ENCODE assay signal across 13 cellular contexts in the genomic region with DNA sequence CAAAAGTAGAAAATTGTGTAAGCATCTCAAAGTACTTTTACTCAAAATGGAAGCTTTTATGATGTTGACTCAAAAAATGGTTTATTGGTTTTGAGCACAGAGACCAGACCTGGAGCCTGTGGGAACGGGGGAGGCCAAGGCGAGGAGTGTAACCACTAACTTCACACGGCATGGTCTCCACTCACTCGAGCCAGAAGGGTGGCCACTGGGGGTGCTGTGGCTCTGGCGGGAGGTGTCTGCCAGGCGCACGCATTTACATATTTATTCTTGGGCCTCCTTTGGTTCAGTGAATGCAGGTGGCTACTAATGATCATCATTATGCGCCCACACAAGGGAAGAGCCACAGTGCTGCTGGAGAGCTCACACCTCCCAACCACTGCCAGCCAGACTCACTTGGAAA.
A peak's percentile ranks its signal among the peaks of the same experiment; 100 is the strongest.
DNase-seq lines count a peak whose midpoint lies in the region; ATAC-seq, FAIRE-seq and TF ChIP-seq lines count a peak whose summit lies in the region.
"Had no signal": no experiment of that assay in that cellular context is flagged by ENCODE, and none has a peak within 500 bp of the region (broad histone marks: within the 10 kb centered on the region; RNA-seq: fewer than 3 reads in every experiment).

No MANE protein-coding gene starts in this region.

- no peak overlapping the region for H3K27ac ChIP-seq in A673 (ENCODE audit: low read depth, low read length, poor library complexity, severe bottlenecking)
- no peak overlapping the region for H3K27ac ChIP-seq in endodermal cell (ENCODE audit: low read depth, low read length)
- H3K27ac ChIP-seq: ascending aorta; BLaER1 treated with 17β-estradiol and CSF1 and Interleukin-3, amounts not matched to agents 10 nM and 100 nM; SJSA1 had no signal

- H3K36me3 ChIP-seq in A673 (ENCODE audit: insufficient read depth, low read length, poor library complexity, severe bottlenecking) (no peaks in the 10 kb centered on the region), endodermal cell (ENCODE audit: control insufficient read depth, insufficient read depth, low read length) (no peaks in the 10 kb centered on the region), mucosa of descending colon (ENCODE audit: low read depth) (no peaks in the 10 kb centered on the region)
- H3K36me3 ChIP-seq: ascending aorta, SJSA1 had no signal

- no peaks in the 10 kb centered on the region for H3K9me3 ChIP-seq in A673 (ENCODE audit: low read depth, low read length, poor library complexity, severe bottlenecking)
- H3K9me3 ChIP-seq in endodermal cell (ENCODE audit: control insufficient read depth, low read length) = no peaks in the 10 kb centered on the region
- H3K9me3 ChIP-seq in mucosa of descending colon = no peaks in the 10 kb centered on the region
- H3K9me3 ChIP-seq: ascending aorta; BLaER1 treated with 17β-estradiol and CSF1 and Interleukin-3, amounts not matched to agents 10 nM and 100 nM; SJSA1 had no signal

- peak; percentile 37 for FAIRE-seq in GM19239 (lab: Jason Lieb, UNC)

- POLR2A ChIA-PET in A673 (lab: Charles Lee; ENCODE audit: low non-redundant PET) = no interaction called here

- H3K27me3 ChIP-seq in A673 (replicated peaks; ENCODE audit: insufficient read depth, low read depth, low read length, poor library complexity) (no peaks in the 10 kb centered on the region), endodermal cell (ENCODE audit: control insufficient read depth, insufficient read depth, low read length, poor library complexity, severe bottlenecking) (peaks cover 8% of the 10 kb centered on the region)
- H3K27me3 ChIP-seq: ascending aorta; BLaER1 treated with 17β-estradiol and CSF1 and Interleukin-3, amounts not matched to agents 10 nM and 100 nM; SJSA1 had no signal

- H3K4me3 Mint-ChIP-seq in endodermal cell = no peak overlapping the region
- H3K4me3 Mint-ChIP-seq: activated CD8-positive, alpha-beta T cell treated with anti-CD3 and anti-CD28 coated beads, Interleukin-2, amount 10 ng/mL, durations not matched to agents 7 days and 5 days; stimulated activated naive CD8-positive, alpha-beta T cell treated with anti-CD3 and anti-CD28 coated beads, Interleukin-15, Interleukin-2, amounts not matched to agents 100 ng/mL and 50 ng/mL, for 24 hours had no signal

- no TSS peak for BruUV-seq in A673 (replicated peaks; lab: Mats Ljungman, UMichigan)

- H3K9me3 Mint-ChIP-seq in endodermal cell = no peaks in the 10 kb centered on the region
- H3K9me3 Mint-ChIP-seq: stimulated activated naive CD8-positive, alpha-beta T cell treated with anti-CD3 and anti-CD28 coated beads, Interleukin-15, Interleukin-2, amounts not matched to agents 100 ng/mL and 50 ng/mL, for 24 hours had no signal

- TF ChIP-seq CTCF in A673 (conservative IDR thresholded peaks at IDR 0.05; ENCODE audit: low read depth, low read length) = peak; percentile 53
- peak; percentile 72 for TF ChIP-seq CTCF in endodermal cell (conservative IDR thresholded peaks at IDR 0.05)
- TF ChIP-seq CTCF in mucosa of descending colon (IDR thresholded peaks at IDR 0.05) = no peak

- CTCF ChIA-PET in A673 (lab: Charles Lee) = no interaction called here

- intact Hi-C loops in A673 (cut with micrococcal nuclease; ENCODE audit: unreplicated experiment) (no loop called here), mucosa of descending colon (cut with DNase I, micrococcal nuclease) (no loop called here)

- H3K27ac Mint-ChIP-seq in endodermal cell = no peak overlapping the region
- H3K27ac Mint-ChIP-seq: activated CD8-positive, alpha-beta T cell treated with anti-CD3 and anti-CD28 coated beads, Interleukin-2, amount 10 ng/mL, durations not matched to agents 7 days and 5 days; stimulated activated naive CD8-positive, alpha-beta T cell treated with anti-CD3 and anti-CD28 coated beads, Interleukin-15, Interleukin-2, amounts not matched to agents 100 ng/mL and 50 ng/mL, for 24 hours had no signal

- no peak for ATAC-seq in HG03095 (IDR thresholded peaks at IDR 0.05; ENCODE audit: unreplicated experiment)
- no peak for ATAC-seq in mucosa of descending colon
- no peak for ATAC-seq in HG03378 (IDR thresholded peaks at IDR 0.05; ENCODE audit: unreplicated experiment)
- ATAC-seq: activated CD8-positive, alpha-beta T cell treated with anti-CD3 and anti-CD28 coated beads, Interleukin-2, amount 10 ng/mL, durations not matched to agents 7 days and 5 days had no signal

- DNase-seq in A673 (ENCODE audit: low spot score) = no peak
- DNase-seq in GM19239 (ENCODE audit: insufficient read length, low spot score) = peak; percentile 69
- peak; percentile 31 for DNase-seq in NCI-H345 treated with DMSO at 0.1 percent for 48 hours (lab: John Stamatoyannopoulos, UW; ENCODE audit: unreplicated experiment)
- DNase-seq in endodermal cell = peak; percentile 78
- DNase-seq in mucosa of descending colon = no peak
- no peak for DNase-seq in mesenteric fat pad (ENCODE audit: low spot score)
- DNase-seq: activated CD8-positive, alpha-beta T cell treated with anti-CD3 and anti-CD28 coated beads, Interleukin-2, amount 10 ng/mL, durations not matched to agents 7 days and 5 days had no signal

- no peak overlapping the region for H3K9ac ChIP-seq in endodermal cell (ENCODE audit: extremely low read depth, low read length, poor library complexity, severe bottlenecking)
- H3K9ac ChIP-seq: BLaER1 treated with 17β-estradiol and CSF1 and Interleukin-3, amounts not matched to agents 10 nM and 100 nM had no signal

- 54 to 65% methylated on average over 8 of the region's 8 CpGs for WGBS in endodermal cell (ENCODE audit: insufficient coverage in 1 of 2, insufficient read length in 1 of 2), 2 experiments

- no peaks in the 10 kb centered on the region for H3K36me3 Mint-ChIP-seq in endodermal cell (ENCODE audit: low read depth)

- H3K4me3 ChIP-seq in A673 (ENCODE audit: low read depth, low read length, poor library complexity, severe bottlenecking) (no peak overlapping the region), endodermal cell (ENCODE audit: low read length) (no peak overlapping the region), mucosa of descending colon (no peak overlapping the region)
- H3K4me3 ChIP-seq: ascending aorta; BLaER1 treated with 17β-estradiol and CSF1 and Interleukin-3, amounts not matched to agents 10 nM and 100 nM; SJSA1 had no signal

- peaks cover 53% of the 10 kb centered on the region for H3K4me1 ChIP-seq in A673 (ENCODE audit: insufficient read depth, low read length, poor library complexity, severe bottlenecking)
- no peaks in the 10 kb centered on the region for H3K4me1 ChIP-seq in endodermal cell (ENCODE audit: control insufficient read depth, insufficient read depth, low read length)
- H3K4me1 ChIP-seq in mucosa of descending colon (ENCODE audit: low read depth) = no peaks in the 10 kb centered on the region
- H3K4me1 ChIP-seq: ascending aorta had no signal

- peaks cover 32% of the 10 kb centered on the region for H3K27me3 Mint-ChIP-seq in endodermal cell (ENCODE audit: insufficient read depth)
- H3K27me3 Mint-ChIP-seq: stimulated activated naive CD8-positive, alpha-beta T cell treated with anti-CD3 and anti-CD28 coated beads, Interleukin-15, Interleukin-2, amounts not matched to agents 100 ng/mL and 50 ng/mL, for 24 hours had no signal

- no peaks in the 10 kb centered on the region for H3K4me1 Mint-ChIP-seq in endodermal cell

Comparison
In these comparisons a context has a peak if more than half of its experiments do, and no peak if none do; other contexts are left out.
1. DNase-seq: peak in GM19239 (single experiment), NCI-H345 treated with DMSO at 0.1 percent for 48 hours (single experiment) and endodermal cell (single experiment); none in A673 (single experiment), mucosa of descending colon (0 of 3) and mesenteric fat pad (single experiment).